ENCODE assay signal across 9 cellular contexts in the genomic region with DNA sequence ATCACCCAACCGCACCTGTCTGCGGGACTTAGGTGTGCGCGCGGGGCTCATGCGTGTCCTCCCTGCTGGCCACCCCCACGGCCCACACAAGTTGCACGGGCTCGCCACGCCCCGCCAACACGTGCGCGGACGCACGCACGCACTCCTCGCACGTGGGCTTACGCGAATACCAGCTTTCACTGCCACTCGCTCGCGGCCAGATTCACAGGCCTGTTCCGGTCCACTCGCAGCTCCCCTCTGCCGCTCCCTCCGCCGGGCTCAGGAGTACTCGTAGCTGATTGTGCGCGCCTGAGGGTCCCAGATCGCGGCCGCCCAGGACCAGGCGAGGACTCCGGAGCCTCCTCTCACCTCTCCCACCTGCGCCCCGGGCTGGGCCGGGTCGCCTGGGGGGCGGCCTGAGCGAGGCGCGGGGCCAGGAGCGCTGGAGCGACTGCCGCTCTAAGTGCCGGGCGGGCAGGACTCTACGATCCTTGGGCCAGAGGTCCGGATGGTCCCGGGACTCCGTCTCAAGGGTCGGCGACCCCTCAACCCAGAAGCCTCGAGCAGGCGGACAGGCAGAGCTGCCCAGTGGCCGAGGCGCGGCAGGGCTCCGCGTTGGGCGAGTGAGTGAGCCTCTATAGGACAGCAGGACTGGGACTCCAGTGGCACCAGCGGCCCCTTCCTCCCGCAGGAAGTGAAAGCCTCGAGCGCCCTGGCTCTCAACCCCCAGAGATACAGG. TPM values are rescaled to one million over a fixed set of nuclear protein-coding genes. Genes with fewer than 3 reads are reported as not detected.
DNase-seq lines count a peak whose midpoint lies in the region; ATAC-seq and TF ChIP-seq lines count a peak whose summit lies in the region.
"Had no signal": no experiment of that assay in that cellular context is flagged by ENCODE, and none has a peak within 500 bp of the region (broad histone marks: within the 10 kb centered on the region; RNA-seq: fewer than 3 reads in every experiment).

No MANE protein-coding gene starts in this region.

- H3K79me2 ChIP-seq in PC-9 (ENCODE audit: low read depth) (no peaks in the 10 kb centered on the region), SK-N-SH (ENCODE audit: insufficient read depth) (peaks cover 60% of the 10 kb centered on the region)

- intact Hi-C loops in mucosa of descending colon (cut with DNase I, micrococcal nuclease) (no loop called here), PC-9 (cut with micrococcal nuclease; ENCODE audit: unreplicated experiment) (no loop called here)

- H3K27me3 ChIP-seq in BLaER1 (no peaks in the 10 kb centered on the region), Peyer's patch (peaks cover 0 to 5% of the 10 kb centered on the region in 2 donors), PC-9 (ENCODE audit: insufficient read depth, low read depth) (peaks cover 37% of the 10 kb centered on the region), SK-N-SH (ENCODE audit: insufficient read depth) (no peaks in the 10 kb centered on the region)

- H3K9me3 ChIP-seq in BLaER1: no peaks in the 10 kb centered on the region
- H3K9me3 ChIP-seq in Peyer's patch: no peaks in the 10 kb centered on the region
- no peaks in the 10 kb centered on the region for H3K9me3 ChIP-seq in mucosa of descending colon
- no peaks in the 10 kb centered on the region for H3K9me3 ChIP-seq in PC-9 (ENCODE audit: insufficient read depth, low read depth)
- no peaks in the 10 kb centered on the region for H3K9me3 ChIP-seq in SK-N-SH

- DNase-seq in Peyer's patch: no peak
- no peak for DNase-seq in mucosa of descending colon
- no peak for DNase-seq in PC-9
- no peak for DNase-seq in SK-N-SH
- no peak for DNase-seq in NCI-H510A treated with DMSO at 0.1 percent for 48 hours (lab: John Stamatoyannopoulos, UW)
- DNase-seq: DMS 273 treated with DMSO at 0.1 percent for 48 hours had no signal

- H2AFZ ChIP-seq in PC-9 (no peak overlapping the region), SK-N-SH (ENCODE audit: low read depth) (no peak overlapping the region)

- POLR2A ChIA-PET in PC-9 (lab: Charles Lee; ENCODE audit: unreplicated experiment): no interaction called here
- POLR2A ChIA-PET in SK-N-SH (lab: Yijun Ruan, JAX): no interaction called here

- H3F3A ChIP-seq in PC-9 (ENCODE audit: insufficient read depth, low read depth) (no peaks in the 10 kb centered on the region), SK-N-SH (replicated peaks; ENCODE audit: insufficient read depth) (peaks cover 11% of the 10 kb centered on the region)

- WGBS in SK-N-SH (ENCODE audit: low lambda C conversion rate): 95% methylated on average over 56 of the region's 68 CpGs

- H3K27ac ChIP-seq in BLaER1 (peak overlapping the region; percentile 96), Peyer's patch (no peak overlapping the region), PC-9 (no peak overlapping the region), SK-N-SH (ENCODE audit: low read depth in 2 of 2, low read length in 1 of 2) (no peak overlapping the region)

- BruUV-seq in PC-9 (replicated peaks; lab: Mats Ljungman, UMichigan): no TSS peak

- peak overlapping the region; percentile 68 for H3K4me3 ChIP-seq in BLaER1
- peak overlapping the region in 3 of 4 donors; percentile 1 to 43 (median 18) for H3K4me3 ChIP-seq in Peyer's patch
- H3K4me3 ChIP-seq in iPS-11a (ENCODE audit: low read depth, low read length): peak overlapping the region; percentile 17
- H3K4me3 ChIP-seq in mucosa of descending colon: no peak overlapping the region
- no peak overlapping the region for H3K4me3 ChIP-seq in PC-9
- no peak overlapping the region for H3K4me3 ChIP-seq in SK-N-SH (ENCODE audit: low read depth in 2 of 2, low read length in 1 of 2)

- H3K9me2 ChIP-seq in PC-9 (ENCODE audit: insufficient read depth) (no peaks in the 10 kb centered on the region), SK-N-SH (no peaks in the 10 kb centered on the region)

- no peak for TF ChIP-seq EP300 in SK-N-SH (IDR thresholded peaks at IDR 0.05; ENCODE audit: borderline replicate concordance in 1 of 2, low read depth in 1 of 2, low read length in 1 of 2)

- H3K36me3 ChIP-seq in BLaER1: peaks cover 22% of the 10 kb centered on the region
- no peaks in the 10 kb centered on the region for H3K36me3 ChIP-seq in Peyer's patch
- H3K36me3 ChIP-seq in mucosa of descending colon (ENCODE audit: low read depth): no peaks in the 10 kb centered on the region
- no peaks in the 10 kb centered on the region for H3K36me3 ChIP-seq in PC-9 (ENCODE audit: low read depth)
- peaks cover 12 to 43% of the 10 kb centered on the region in 2 experiments for H3K36me3 ChIP-seq in SK-N-SH (replicated peaks in 1 of 2; ENCODE audit: control insufficient read depth in 1 of 2, insufficient read depth in 2 of 2, low read length in 1 of 2)

- TF ChIP-seq RAD21 in SK-N-SH (IDR thresholded peaks at IDR 0.05; ENCODE audit: low read length): no peak

- H3K4me2 ChIP-seq in BLaER1 (peak overlapping the region; percentile 96), PC-9 (no peak overlapping the region), SK-N-SH (no peak overlapping the region)

- H3K4me1 ChIP-seq in BLaER1 (peaks cover 100% of the 10 kb centered on the region), Peyer's patch (peaks cover 0 to 9% (median 4%) of the 10 kb centered on the region in 4 donors), mucosa of descending colon (ENCODE audit: low read depth) (peaks cover 3% of the 10 kb centered on the region), PC-9 (replicated peaks; ENCODE audit: insufficient read depth) (no peaks in the 10 kb centered on the region), SK-N-SH (ENCODE audit: control insufficient read depth in 1 of 2, insufficient read depth in 2 of 2, low read depth in 1 of 2, low read length in 1 of 2) (peaks cover 15 to 52% of the 10 kb centered on the region in 2 experiments; a peak in 3 of 4 replicates)

- TF ChIP-seq POLR2A in Peyer's patch (IDR thresholded peaks at IDR 0.05): no peak

- H3K9ac ChIP-seq in BLaER1 (peak overlapping the region; percentile 88), SK-N-SH (no peak overlapping the region)

- TF ChIP-seq CTCF in Peyer's patch (IDR thresholded peaks at IDR 0.05): no peak
- TF ChIP-seq CTCF in mucosa of descending colon (IDR thresholded peaks at IDR 0.05): no peak
- no peak for TF ChIP-seq CTCF in PC-9 (conservative IDR thresholded peaks at IDR 0.05)
- no peak for TF ChIP-seq CTCF in SK-N-SH (IDR thresholded peaks at IDR 0.05)

- CTCF ChIA-PET in PC-9 (lab: Charles Lee) (no interaction called here), SK-N-SH (lab: Yijun Ruan, JAX) (interaction anchor here (1.3 to 2.3 kb wide), 2 partner anchors 16 to 32 kb away, joined by 3 to 11 read pairs; no protein-coding TSS in a partner anchor)

- H4K20me1 ChIP-seq in BLaER1: no peaks in the 10 kb centered on the region
- no peaks in the 10 kb centered on the region for H4K20me1 ChIP-seq in PC-9 (ENCODE audit: insufficient read depth)
- H4K20me1 ChIP-seq in SK-N-SH (ENCODE audit: insufficient read depth): peaks cover 23% of the 10 kb centered on the region; the same call in 1 of the 2 replicates

- peak; percentile 49 for ATAC-seq in GM19463 (IDR thresholded peaks at IDR 0.05; ENCODE audit: unreplicated experiment)
- ATAC-seq in mucosa of descending colon: no peak

TF ChIP-seq in SK-N-SH, 30 proteins besides CTCF, POLR2A, EP300 and RAD21:
- TF ChIP-seq MXI1 (IDR thresholded peaks at IDR 0.05; ENCODE audit: low read depth, low read length) (no peak), MEF2A (IDR thresholded peaks at IDR 0.05; ENCODE audit: borderline replicate concordance, low read depth) (no peak), GABPA (IDR thresholded peaks at IDR 0.05; ENCODE audit: low read depth) (no peak), TCF12 (IDR thresholded peaks at IDR 0.05) (no peak), FOSL2 (IDR thresholded peaks at IDR 0.05; ENCODE audit: borderline replicate concordance, low read depth) (no peak), RFX5 (IDR thresholded peaks at IDR 0.05; ENCODE audit: low read length) (no peak), JUND (IDR thresholded peaks at IDR 0.05) (no peak), RXRA (IDR thresholded peaks at IDR 0.05; ENCODE audit: borderline replicate concordance, low read depth) (no peak)

RNA-seq across cellular contexts. Expression of a gene that starts 3.4 kb away (rescaled TPM):
- 1 to 10 TPM in 1 of 4 donors, under 1 TPM in 2, not detected in 1; 0.67 to 1.4 (median 0.95) TPM for total RNA-seq in Peyer's patch
- 1 to 10 TPM in 1 of 3 donors, under 1 TPM in 2; 0.61 to 2.6 (median 0.89) TPM for total RNA-seq in mucosa of descending colon
- total RNA-seq in PC-9 (2021): not detected in 2 replicates
- 1.9 and 2.0 TPM in 2 replicates for polyA plus RNA-seq in SK-N-SH (2012; rRNA removed)
- polyA plus RNA-seq in SK-N-SH (2012; cell fraction: cytosol; rRNA removed): 0.99 and 1.3 TPM in 2 replicates
- 7.5 and 8.1 TPM in 2 replicates for polyA plus RNA-seq in SK-N-SH (2012; cell fraction: nucleus; rRNA removed)

RNA-seq across cellular contexts. Expression of a gene that starts 7.5 kb away (rescaled TPM):
- total RNA-seq in Peyer's patch (10 to 100 TPM in 1 of 4 donors, 1 to 10 TPM in 3; 1.7 to 11.3 (median 5.3) TPM), mucosa of descending colon (1 to 10 TPM in 2 of 3 donors, under 1 TPM in 1; 0.75 to 2.6 (median 1.6) TPM), PC-9 (2021) (not detected in 2 replicates)
- 0.53 and 0.78 TPM in 2 replicates for polyA plus RNA-seq in SK-N-SH (2012; rRNA removed)
- 0.27 and 0.50 TPM in 2 replicates for polyA plus RNA-seq in SK-N-SH (2012; cell fraction: cytosol; rRNA removed)
- 2.4 and 2.6 TPM in 2 replicates for polyA plus RNA-seq in SK-N-SH (2012; cell fraction: nucleus; rRNA removed)

RNA-seq across cellular contexts. Expression of a gene that starts 16.6 kb away (rescaled TPM):
- total RNA-seq in Peyer's patch: 10 to 100 TPM; 10.2 to 29.7 (median 16.7) TPM
- total RNA-seq in mucosa of descending colon: 10 to 100 TPM; 12.1 to 50.5 (median 24.5) TPM
- total RNA-seq in PC-9 (2021): 0.50 and 0.53 TPM in 2 replicates
- polyA plus RNA-seq in SK-N-SH (2012; rRNA removed): 55.8 and 97.0 TPM in 2 replicates
- polyA plus RNA-seq in SK-N-SH (2012; cell fraction: cytosol; rRNA removed): 63.1 and 99.3 TPM in 2 replicates
- 87.3 and 94.5 TPM in 2 replicates for polyA plus RNA-seq in SK-N-SH (2012; cell fraction: nucleus; rRNA removed)

Comparison
In these comparisons a context has a peak if more than half of its experiments do, and no peak if none do; other contexts are left out.
1. H3K4me3 ChIP-seq: peak in BLaER1 (single experiment), Peyer's patch (3 of 4) and iPS-11a (single experiment); none in mucosa of descending colon (single experiment), PC-9 (single experiment) and SK-N-SH (0 of 2).